Comparison of ENCODE assay signal across 8 cellular contexts in the genomic region with DNA sequence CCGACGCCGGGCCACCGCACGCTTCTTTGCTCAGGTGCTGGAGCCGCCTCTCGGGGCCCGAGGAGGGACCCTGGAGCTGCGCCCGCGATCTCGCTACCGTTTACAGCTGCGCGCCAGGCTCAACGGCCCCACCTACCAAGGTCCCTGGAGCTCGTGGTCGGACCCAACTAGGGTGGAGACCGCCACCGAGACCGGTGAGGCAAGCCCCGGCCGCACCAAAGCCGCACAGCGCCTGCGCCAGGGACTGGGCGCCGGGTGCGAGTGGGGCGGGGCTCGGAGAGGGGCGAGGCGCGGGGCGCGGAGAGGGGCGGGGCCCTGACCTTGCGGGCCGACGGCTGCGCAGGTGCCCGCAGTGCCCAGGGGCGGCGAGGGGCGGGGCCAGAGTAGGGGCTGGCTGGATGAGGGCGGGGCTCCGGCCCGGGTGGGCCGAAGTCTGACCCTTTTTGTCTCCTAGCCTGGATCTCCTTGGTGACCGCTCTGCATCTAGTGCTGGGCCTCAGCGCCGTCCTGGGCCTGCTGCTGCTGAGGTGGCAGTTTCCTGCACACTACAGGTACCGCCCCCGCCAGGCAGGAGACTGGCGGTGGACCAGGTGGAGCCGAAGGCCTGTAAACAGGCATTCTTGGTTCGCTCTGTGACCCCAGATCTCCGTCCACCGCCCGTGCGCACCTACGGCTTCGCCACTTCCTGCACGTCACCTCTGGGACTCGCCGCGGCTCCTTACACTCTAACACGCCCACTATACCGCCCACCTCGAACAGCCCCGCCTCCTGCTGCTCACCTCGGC. TPM values are rescaled to one million over a fixed set of nuclear protein-coding genes. Genes with fewer than 3 reads are reported as not detected.
DNase-seq lines count a peak whose midpoint lies in the region; ATAC-seq lines count a peak whose summit lies in the region.

No MANE protein-coding gene starts in this region.

- no peaks in the 10 kb centered on the region for H3K4me1 ChIP-seq in CD4-positive, CD25-positive, alpha-beta regulatory T cell (ENCODE audit: control insufficient read depth, insufficient read depth, low read length, poor library complexity, severe bottlenecking)
- H3K4me1 ChIP-seq in esophagus (ENCODE audit: control insufficient read depth in 2 of 2, insufficient read depth in 2 of 2, low read length in 1 of 2) (peaks cover 0 to 5% of the 10 kb centered on the region in 2 donors), subcutaneous abdominal adipose tissue (ENCODE audit: control insufficient read depth in 5 of 5, insufficient read depth in 5 of 5, low read length in 5 of 5) (peaks cover 0 to 33% (median 28%) of the 10 kb centered on the region in 5 donors)

- DNase-seq in CD4-positive, CD25-positive, alpha-beta regulatory T cell: peak; percentile 58 to 74 (median 60)
- peak; percentile 95 for DNase-seq in NCI-H526 treated with DMSO at 0.1 percent for 48 hours (lab: John Stamatoyannopoulos, UW)
- DNase-seq in activated T-cell treated with anti-CD3 and anti-CD28 coated beads, Interleukin-2, amount 50 U/mL, for 48 hours: peak; percentile 60 to 71
- DNase-seq in mucosa of gallbladder (ENCODE audit: low spot score): peak; percentile 87
- no peak for DNase-seq in Kasumi-1 (lab: John Stamatoyannopoulos, UW)

- no peaks in the 10 kb centered on the region for H3K9me3 ChIP-seq in CD4-positive, CD25-positive, alpha-beta regulatory T cell (ENCODE audit: control insufficient read depth in 2 of 2, low read length in 2 of 2)
- H3K9me3 ChIP-seq in esophagus (ENCODE audit: control insufficient read depth in 2 of 2, insufficient read depth in 1 of 2, low read depth in 1 of 2, low read length in 1 of 2) (no peaks in the 10 kb centered on the region), subcutaneous abdominal adipose tissue (ENCODE audit: control insufficient read depth in 5 of 5, low read length in 5 of 5) (no peaks in the 10 kb centered on the region)

- no peaks in the 10 kb centered on the region for H3K27me3 ChIP-seq in CD4-positive, CD25-positive, alpha-beta regulatory T cell (ENCODE audit: control insufficient read depth, insufficient read depth, low read length)
- H3K27me3 ChIP-seq in esophagus (ENCODE audit: control insufficient read depth in 1 of 2, insufficient read depth in 2 of 2, low read length in 2 of 2) (no peaks in the 10 kb centered on the region), subcutaneous abdominal adipose tissue (ENCODE audit: control insufficient read depth in 5 of 5, insufficient read depth in 4 of 5, low read length in 5 of 5) (no peaks in the 10 kb centered on the region)

- no peak overlapping the region for H3K4me3 ChIP-seq in CD4-positive, CD25-positive, alpha-beta regulatory T cell (ENCODE audit: low read depth, low read length)
- H3K4me3 ChIP-seq in esophagus (ENCODE audit: low read depth in 1 of 2, low read length in 2 of 2) (peak overlapping the region; percentile 44 to 62), subcutaneous abdominal adipose tissue (ENCODE audit: low read depth in 1 of 5, low read length in 5 of 5) (peak overlapping the region in 4 of 5 donors; percentile 54 to 77 (median 66))

- ATAC-seq in CD4-positive, CD25-positive, alpha-beta regulatory T cell (ENCODE audit: low read depth in 2 of 2): peak; percentile 60 to 74
- peak; percentile 65 for ATAC-seq in HG02610 (IDR thresholded peaks at IDR 0.05; ENCODE audit: unreplicated experiment)

- peak overlapping the region; percentile 72 to 90 (median 88) for H3K4me3 Mint-ChIP-seq in CD4-positive, CD25-positive, alpha-beta regulatory T cell

- H3K36me3 Mint-ChIP-seq in CD4-positive, CD25-positive, alpha-beta regulatory T cell: peaks cover under 1% of the 10 kb centered on the region

- no peaks in the 10 kb centered on the region for H3K36me3 ChIP-seq in CD4-positive, CD25-positive, alpha-beta regulatory T cell (ENCODE audit: control insufficient read depth, insufficient read depth, low read length)
- H3K36me3 ChIP-seq in esophagus (ENCODE audit: control insufficient read depth in 2 of 2, insufficient read depth in 2 of 2, low read length in 1 of 2): no peaks in the 10 kb centered on the region
- H3K36me3 ChIP-seq in subcutaneous abdominal adipose tissue (ENCODE audit: control insufficient read depth in 5 of 5, insufficient read depth in 5 of 5, low read length in 5 of 5): no peaks in the 10 kb centered on the region

- peaks cover 0 to 21% (median 7%) of the 10 kb centered on the region in 4 donors for H3K4me1 Mint-ChIP-seq in CD4-positive, CD25-positive, alpha-beta regulatory T cell

- H3K9me3 Mint-ChIP-seq in CD4-positive, CD25-positive, alpha-beta regulatory T cell: no peaks in the 10 kb centered on the region

- peak overlapping the region in 4 of 5 donors; percentile 42 to 78 (median 65) for H3K9ac ChIP-seq in subcutaneous abdominal adipose tissue (ENCODE audit: low read length in 5 of 5)

- 14 to 15% methylated on average over 62 to 72 of the region's 72 CpGs for WGBS in esophagus, 2 donors

- H3K27ac ChIP-seq in CD4-positive, CD25-positive, alpha-beta regulatory T cell (ENCODE audit: insufficient read depth, low read length, poor library complexity, severe bottlenecking): peak overlapping the region; percentile 74
- H3K27ac ChIP-seq in esophagus (ENCODE audit: low read depth in 2 of 2, low read length in 1 of 2) (peak overlapping the region; percentile 98), subcutaneous abdominal adipose tissue (ENCODE audit: low read depth, low read length) (peak overlapping the region; percentile 75)

- H3K27me3 Mint-ChIP-seq in CD4-positive, CD25-positive, alpha-beta regulatory T cell: peaks cover 6% of the 10 kb centered on the region

- H3K27ac Mint-ChIP-seq in CD4-positive, CD25-positive, alpha-beta regulatory T cell: peak overlapping the region; percentile 81 to 93 (median 84)

RNA-seq across cellular contexts. Expression of gene CDC20, which starts 9.8 kb away (rescaled TPM):
- 1.2 TPM for total RNA-seq in CD4-positive, CD25-positive, alpha-beta regulatory T cell
- 1 to 10 TPM; 4.2 to 7.5 (median 5.8) TPM for polyA plus RNA-seq in CD4-positive, CD25-positive, alpha-beta regulatory T cell
- 10 to 100 TPM; 33.1 to 42.8 TPM for polyA plus RNA-seq in esophagus
- total RNA-seq in mucosa of gallbladder: 5.1 TPM

RNA-seq across cellular contexts. Expression of gene MPL, which starts 11.4 kb away (rescaled TPM):
- 2.2 TPM for total RNA-seq in CD4-positive, CD25-positive, alpha-beta regulatory T cell
- polyA plus RNA-seq in CD4-positive, CD25-positive, alpha-beta regulatory T cell: not detected
- under 1 TPM in 1 of 2 donors, not detected in 1; 0.06 TPM for polyA plus RNA-seq in esophagus
- total RNA-seq in mucosa of gallbladder: not detected

RNA-seq across cellular contexts. Expression of gene ELOVL1, which starts 18.8 kb away (rescaled TPM):
- 37.1 TPM for total RNA-seq in CD4-positive, CD25-positive, alpha-beta regulatory T cell
- 100 to 1,000 TPM in 1 of 4 donors, 10 to 100 TPM in 3; 74.5 to 114 (median 77.7) TPM for polyA plus RNA-seq in CD4-positive, CD25-positive, alpha-beta regulatory T cell
- 100 to 1,000 TPM; 123 to 264 TPM for polyA plus RNA-seq in esophagus
- 141 TPM for total RNA-seq in mucosa of gallbladder

RNA-seq across cellular contexts. Expression of gene MED8, which starts 40.6 kb away (rescaled TPM):
- total RNA-seq in CD4-positive, CD25-positive, alpha-beta regulatory T cell: 18.4 TPM
- 10 to 100 TPM; 41.8 to 51.3 (median 48.4) TPM for polyA plus RNA-seq in CD4-positive, CD25-positive, alpha-beta regulatory T cell
- 10 to 100 TPM; 32.3 to 50.1 TPM for polyA plus RNA-seq in esophagus
- 37.7 TPM for total RNA-seq in mucosa of gallbladder

RNA-seq across cellular contexts. Expression of gene SZT2, which starts 40.7 kb away (rescaled TPM):
- total RNA-seq in CD4-positive, CD25-positive, alpha-beta regulatory T cell: 107 TPM
- polyA plus RNA-seq in CD4-positive, CD25-positive, alpha-beta regulatory T cell: 1 to 10 TPM; 1.5 to 4.6 (median 3.5) TPM
- polyA plus RNA-seq in esophagus: 10 to 100 TPM in 1 of 2 donors, 1 to 10 TPM in 1; 9.8 to 39.3 TPM
- total RNA-seq in mucosa of gallbladder: 59.3 TPM

Comparison
In these comparisons a context has a peak if more than half of its experiments do, and no peak if none do; other contexts are left out.
1. DNase-seq: peak in CD4-positive, CD25-positive, alpha-beta regulatory T cell (3 of 3), NCI-H526 treated with DMSO at 0.1 percent for 48 hours (single experiment), activated T-cell treated with anti-CD3 and anti-CD28 coated beads, Interleukin-2, amount 50 U/mL, for 48 hours (2 of 2) and mucosa of gallbladder (single experiment); none in Kasumi-1 (0 of 2).
2. Peak in every context shown above with its lines, with median percentiles within 50 percentile points of each other: H3K27ac ChIP-seq.